Comparison of ENCODE assay signal across 8 cellular contexts in the genomic region with DNA sequence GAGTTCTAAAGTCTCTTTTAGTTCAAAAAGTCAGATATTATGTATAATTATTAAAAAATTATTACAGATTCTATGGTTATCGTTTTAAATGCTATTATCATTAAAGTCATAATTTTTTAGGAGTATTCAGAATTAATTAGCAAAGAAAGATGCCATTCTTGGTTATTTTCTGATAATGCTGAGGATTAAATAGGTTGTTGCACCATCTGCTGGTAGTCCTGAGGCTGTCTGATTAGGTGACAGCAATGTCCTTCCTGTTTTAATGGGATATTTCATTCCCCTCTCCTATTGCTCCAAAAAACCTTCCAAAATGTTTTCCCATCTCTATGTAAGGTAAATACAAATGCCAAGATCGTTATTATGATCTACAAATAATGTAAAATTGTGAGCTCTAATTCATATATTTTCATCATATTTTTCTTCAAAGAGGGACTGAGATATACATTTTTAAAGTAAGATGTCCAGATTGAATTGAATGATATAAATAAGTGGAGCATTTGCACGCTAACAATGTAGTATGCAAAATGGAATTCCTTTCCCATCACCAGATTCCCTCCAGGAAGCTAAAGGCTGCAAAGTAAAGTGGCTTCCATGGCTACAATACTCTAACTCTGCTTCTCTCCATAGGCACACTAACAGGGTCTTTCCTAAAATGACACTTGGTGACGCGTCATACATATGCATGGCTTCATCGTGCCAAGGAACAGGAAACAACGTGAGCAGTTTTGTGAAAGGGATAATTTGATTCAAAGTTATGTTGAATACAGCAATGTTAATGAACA. TPM values are rescaled to one million over a fixed set of nuclear protein-coding genes. Genes with fewer than 3 reads are reported as not detected.
DNase-seq lines count a peak whose midpoint lies in the region; ATAC-seq and TF ChIP-seq lines count a peak whose summit lies in the region.

No MANE protein-coding gene starts in this region.

- ATAC-seq in HCT116 (peak; percentile 58), GM18498 (IDR thresholded peaks at IDR 0.05; ENCODE audit: unreplicated experiment) (no peak)
- no peak for ATAC-seq in stimulated activated effector memory CD8-positive, alpha-beta T cell treated with anti-CD3 and anti-CD28 coated beads, Interleukin-12 subunit alpha, Interleukin-12 subunit beta, amount 100 ng/mL, for 72 hours

- intact Hi-C loops in CD14-positive monocyte (cut with micrococcal nuclease) (loop anchor here in 1 of 2 donors (5.0 kb wide), 1 partner anchor 1525 kb away; no protein-coding TSS in a partner anchor), HCT116 (cut with micrococcal nuclease) (loop anchor here (1.0 to 5.0 kb wide), 7 partner anchors 95 to 1570 kb away; no protein-coding TSS in a partner anchor), lower leg skin (cut with DNase I; ENCODE audit: low total_unique reads) (no loop called here)

- H3K27ac ChIP-seq in HCT116 (ENCODE audit: low read depth, low read length) (no peak overlapping the region), tibial nerve (no peak overlapping the region)

- H3K9me2 ChIP-seq in HCT116 (ENCODE audit: insufficient read depth) = no peaks in the 10 kb centered on the region

- H3K9me3 Mint-ChIP-seq in CD14-positive monocyte (no peaks in the 10 kb centered on the region), immature natural killer cell (no peaks in the 10 kb centered on the region)
- H3K9me3 Mint-ChIP-seq in stimulated activated effector memory CD8-positive, alpha-beta T cell treated with anti-CD3 and anti-CD28 coated beads, Interleukin-12 subunit alpha, Interleukin-12 subunit beta, amount 100 ng/mL, for 72 hours = no peaks in the 10 kb centered on the region

- H3K27me3 Mint-ChIP-seq in CD14-positive monocyte (ENCODE audit: low read depth in 3 of 3) = peaks cover 0 to 4% (median 2%) of the 10 kb centered on the region in 3 donors
- H3K27me3 Mint-ChIP-seq in immature natural killer cell (ENCODE audit: low read depth in 3 of 3) = peaks cover 2 to 9% (median 7%) of the 10 kb centered on the region in 3 donors

- TF ChIP-seq EP300 in tibial nerve (IDR thresholded peaks at IDR 0.05) = peak in 1 of 2 donors; percentile 49

- H3K4me3 ChIP-seq in HCT116 (replicated peaks in 1 of 2; ENCODE audit: low read depth in 1 of 2, low read length in 2 of 2) (no peak overlapping the region), tibial nerve (no peak overlapping the region), lower leg skin (ENCODE audit: low read depth, poor library complexity, severe bottlenecking) (no peak overlapping the region)

- POLR2A ChIA-PET in HCT116 (lab: Charles Lee) = interaction anchor here (0.9 to 1.1 kb wide), 2 partner anchors 104 to 982 kb away, joined by 3 read pairs; partner anchors contain the start of gene KLF6

- RAD21 ChIA-PET in HCT116 (lab: Charles Lee; ENCODE audit: low non-redundant PET in 1 of 2, low total read pairs in 2 of 2, uncharacterized antibody in 2 of 2, unreplicated experiment in 2 of 2) = no interaction called here

- H3K27ac Mint-ChIP-seq in CD14-positive monocyte (no peak overlapping the region), immature natural killer cell (no peak overlapping the region)
- H3K27ac Mint-ChIP-seq in stimulated activated effector memory CD8-positive, alpha-beta T cell treated with anti-CD3 and anti-CD28 coated beads, Interleukin-12 subunit alpha, Interleukin-12 subunit beta, amount 100 ng/mL, for 72 hours = no peak overlapping the region

- DNase-seq in CD14-positive monocyte (ENCODE audit: low spot score) (no peak), HCT116 (ENCODE audit: low read depth, low spot score) (peak; percentile 38), astrocyte of the hippocampus (ENCODE audit: low read depth, low spot score) (peak; percentile 65), immature natural killer cell (peak in 2 of 3 donors; percentile 1 to 9), tibial nerve (ENCODE audit: low spot score in 2 of 2) (peak in 1 of 2 donors; percentile 49), lower leg skin (ENCODE audit: low spot score in 2 of 2) (no peak)
- no peak for DNase-seq in stimulated activated effector memory CD8-positive, alpha-beta T cell treated with anti-CD3 and anti-CD28 coated beads, Interleukin-12 subunit alpha, Interleukin-12 subunit beta, amount 100 ng/mL, for 72 hours (ENCODE audit: low spot score in 2 of 2)

- peak; percentile 58 for TF ChIP-seq CTCF in CD14-positive monocyte (IDR thresholded peaks at IDR 0.05)
- TF ChIP-seq CTCF in HCT116 (IDR thresholded peaks at IDR 0.05 in 2 of 3, conservative IDR thresholded peaks at IDR 0.05 in 1 of 3; ENCODE audit: borderline replicate concordance in 1 of 3, insufficient read depth in 1 of 3, low read depth in 2 of 3, low read length in 2 of 3) = peak; percentile 51 to 71 (median 69); a peak in 5 of 6 replicates
- peak; percentile 52 to 84 (median 70) for TF ChIP-seq CTCF in tibial nerve (IDR thresholded peaks at IDR 0.05)
- TF ChIP-seq CTCF in lower leg skin (IDR thresholded peaks at IDR 0.05) = no peak

- H3K4me2 ChIP-seq in HCT116 (ENCODE audit: low read length) = no peak overlapping the region

- TF ChIP-seq POLR2A in HCT116 (IDR thresholded peaks at IDR 0.05; ENCODE audit: borderline replicate concordance, extremely low read depth, insufficient read depth, insufficient read length) = no peak
- no peak for TF ChIP-seq POLR2A in tibial nerve (IDR thresholded peaks at IDR 0.05)
- no peak for TF ChIP-seq POLR2A in lower leg skin (IDR thresholded peaks at IDR 0.05)

- no peak overlapping the region for H3K9ac ChIP-seq in HCT116 (ENCODE audit: low read length)

- no peaks in the 10 kb centered on the region for H3K79me2 ChIP-seq in HCT116 (ENCODE audit: insufficient read depth, low read length)

- H3K9me3 ChIP-seq in HCT116 (ENCODE audit: control insufficient read depth in 1 of 2, insufficient read depth in 1 of 2, low read depth in 1 of 2, low read length in 2 of 2) (no peaks in the 10 kb centered on the region), tibial nerve (no peaks in the 10 kb centered on the region)

- H3K4me1 ChIP-seq in HCT116 (ENCODE audit: control insufficient read depth in 1 of 2, insufficient read depth in 2 of 2, low read length in 2 of 2) (peaks cover 13 to 66% of the 10 kb centered on the region in 2 experiments), tibial nerve (peaks cover 0 to 31% (median 5%) of the 10 kb centered on the region in 4 donors)

- no peak overlapping the region for H3K4me3 Mint-ChIP-seq in CD14-positive monocyte
- H3K4me3 Mint-ChIP-seq in immature natural killer cell = no peak overlapping the region
- H3K4me3 Mint-ChIP-seq in stimulated activated effector memory CD8-positive, alpha-beta T cell treated with anti-CD3 and anti-CD28 coated beads, Interleukin-12 subunit alpha, Interleukin-12 subunit beta, amount 100 ng/mL, for 72 hours = no peak overlapping the region

- CTCF ChIA-PET in HCT116 (lab: Charles Lee) = interaction anchor here (0.7 to 2.1 kb wide), 8 partner anchors 16 to 1574 kb away, joined by 3 to 15 read pairs (median 4); no protein-coding TSS in a partner anchor

- H2AFZ ChIP-seq in HCT116 (ENCODE audit: low read depth, low read length, poor library complexity, severe bottlenecking) = peak overlapping the region; percentile 71

- H3K36me3 ChIP-seq in HCT116 (ENCODE audit: control insufficient read depth in 1 of 2, insufficient read depth in 2 of 2, low read length in 2 of 2) (no peaks in the 10 kb centered on the region), tibial nerve (no peaks in the 10 kb centered on the region)

- BruUV-seq in HCT116 (replicated peaks; lab: Mats Ljungman, UMichigan) = no TSS peak

- WGBS in tibial nerve, 2 donors = 40 to 41% methylated on average over 7 of the region's 7 CpGs
- WGBS in lower leg skin, 2 donors = 34 to 39% methylated on average over 7 of the region's 7 CpGs

- H3K36me3 Mint-ChIP-seq in CD14-positive monocyte = no peaks in the 10 kb centered on the region
- no peaks in the 10 kb centered on the region for H3K36me3 Mint-ChIP-seq in immature natural killer cell
- H3K36me3 Mint-ChIP-seq in stimulated activated effector memory CD8-positive, alpha-beta T cell treated with anti-CD3 and anti-CD28 coated beads, Interleukin-12 subunit alpha, Interleukin-12 subunit beta, amount 100 ng/mL, for 72 hours = no peaks in the 10 kb centered on the region

- H3K27me3 ChIP-seq in HCT116 (ENCODE audit: insufficient read depth, low read length) (no peaks in the 10 kb centered on the region), tibial nerve (no peaks in the 10 kb centered on the region)

- H3K4me1 Mint-ChIP-seq in CD14-positive monocyte (peaks cover 13% of the 10 kb centered on the region), immature natural killer cell (no peaks in the 10 kb centered on the region)
- H3K4me1 Mint-ChIP-seq in stimulated activated effector memory CD8-positive, alpha-beta T cell treated with anti-CD3 and anti-CD28 coated beads, Interleukin-12 subunit alpha, Interleukin-12 subunit beta, amount 100 ng/mL, for 72 hours = no peaks in the 10 kb centered on the region

- TF ChIP-seq RAD21 in HCT116 (IDR thresholded peaks at IDR 0.05; ENCODE audit: low read depth) = peak; percentile 90

- H4K20me1 ChIP-seq in HCT116 (ENCODE audit: insufficient read depth) = no peaks in the 10 kb centered on the region

TF ChIP-seq in HCT116, 20 proteins besides CTCF, POLR2A, EP300 and RAD21 (continues in another document):
- no peak for TF ChIP-seq SRF (IDR thresholded peaks at IDR 0.05; ENCODE audit: low read depth)
- TF ChIP-seq ZBTB33 (IDR thresholded peaks at IDR 0.05; ENCODE audit: extremely low read depth, insufficient replicate concordance, low read length) = no peak
- no peak for TF ChIP-seq ELF1 (IDR thresholded peaks at IDR 0.05; ENCODE audit: borderline replicate concordance, low read depth)
- TF ChIP-seq CBX3 (IDR thresholded peaks at IDR 0.05; ENCODE audit: low read depth) = no peak

RNA-seq across cellular contexts. Expression of gene AKR1E2, which starts 58.8 kb away (rescaled TPM):
- under 1 TPM; 0.45 to 0.74 TPM for polyA plus RNA-seq in CD14-positive monocyte
- total RNA-seq in HCT116 (2021; ENCODE audit: unreplicated experiment) = 5.0 TPM
- 4.9 and 5.3 TPM in 2 replicates for polyA plus RNA-seq in HCT116 (2012)
- polyA plus RNA-seq in immature natural killer cell = not detected
- 10 to 100 TPM; 12.7 to 24.3 (median 21.3) TPM for total RNA-seq in tibial nerve
- total RNA-seq in lower leg skin = 1 to 10 TPM in 3 of 4 donors, under 1 TPM in 1; 0.91 to 6.2 (median 3.8) TPM

Comparison
In these comparisons a context has a peak if more than half of its experiments do, and no peak if none do; other contexts are left out.
1. DNase-seq: peak in HCT116 (single experiment), astrocyte of the hippocampus (single experiment) and immature natural killer cell (2 of 3); none in CD14-positive monocyte (single experiment), lower leg skin (0 of 2) and stimulated activated effector memory CD8-positive, alpha-beta T cell treated with anti-CD3 and anti-CD28 coated beads, Interleukin-12 subunit alpha, Interleukin-12 subunit beta, amount 100 ng/mL, for 72 hours (0 of 2).
2. CTCF ChIP-seq: peak in CD14-positive monocyte (single experiment), HCT116 (3 of 3) and tibial nerve (5 of 5); none in lower leg skin (0 of 3).